ENCODE assay signal across 2 cellular contexts in the genomic region with DNA sequence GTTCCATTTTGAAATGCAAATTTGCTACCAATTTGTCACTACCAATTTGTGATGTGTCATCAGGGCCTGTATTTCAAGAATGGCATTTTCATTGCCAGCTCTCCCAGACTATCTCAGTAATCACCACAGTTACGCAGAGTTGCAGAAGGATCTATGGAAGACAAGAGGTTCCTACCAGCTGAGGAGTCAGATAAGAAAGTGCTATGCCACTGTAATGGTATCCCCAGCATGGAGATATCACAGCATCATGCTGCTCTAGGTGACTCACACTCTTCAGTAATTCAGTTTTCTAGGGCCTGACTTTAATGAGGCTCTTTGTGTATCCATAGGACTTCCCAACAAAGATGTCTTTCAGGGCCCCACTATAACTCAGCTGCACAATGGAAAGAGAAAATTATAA.
A peak's percentile ranks its signal among the peaks of the same experiment; 100 is the strongest.
TF ChIP-seq lines count a peak whose summit lies in the region.

No MANE protein-coding gene starts in this region.

TF ChIP-seq in HEK293, 187 proteins besides CTCF, POLR2A, EP300 and RAD21 (continued from another document and continues in another):
- TF ChIP-seq, protein P1, sequence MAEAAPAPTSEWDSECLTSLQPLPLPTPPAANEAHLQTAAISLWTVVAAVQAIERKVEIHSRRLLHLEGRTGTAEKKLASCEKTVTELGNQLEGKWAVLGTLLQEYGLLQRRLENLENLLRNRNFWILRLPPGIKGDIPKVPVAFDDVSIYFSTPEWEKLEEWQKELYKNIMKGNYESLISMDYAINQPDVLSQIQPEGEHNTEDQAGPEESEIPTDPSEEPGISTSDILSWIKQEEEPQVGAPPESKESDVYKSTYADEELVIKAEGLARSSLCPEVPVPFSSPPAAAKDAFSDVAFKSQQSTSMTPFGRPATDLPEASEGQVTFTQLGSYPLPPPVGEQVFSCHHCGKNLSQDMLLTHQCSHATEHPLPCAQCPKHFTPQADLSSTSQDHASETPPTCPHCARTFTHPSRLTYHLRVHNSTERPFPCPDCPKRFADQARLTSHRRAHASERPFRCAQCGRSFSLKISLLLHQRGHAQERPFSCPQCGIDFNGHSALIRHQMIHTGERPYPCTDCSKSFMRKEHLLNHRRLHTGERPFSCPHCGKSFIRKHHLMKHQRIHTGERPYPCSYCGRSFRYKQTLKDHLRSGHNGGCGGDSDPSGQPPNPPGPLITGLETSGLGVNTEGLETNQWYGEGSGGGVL (tag by site-specific recombination; IDR thresholded peaks at IDR 0.05) = peak; percentile 27; the same call in 1 of the 2 replicates
- TF ChIP-seq ZNF660 (tag by site-specific recombination; IDR thresholded peaks at IDR 0.05) (peak; percentile 78; the same call in 1 of the 2 replicates), ZNF529 (tag by site-specific recombination; IDR thresholded peaks at IDR 0.05; ENCODE audit: insufficient replicate concordance) (no peak), ZFP37 (tag by site-specific recombination; IDR thresholded peaks at IDR 0.05) (peak; percentile 62; the same call in 1 of the 2 replicates), ZNF488 (tag by site-specific recombination; IDR thresholded peaks at IDR 0.05) (no peak), ZNF629 (tag by site-specific recombination; IDR thresholded peaks at IDR 0.05) (peak; percentile 82), ZNF24 (tag by site-specific recombination; IDR thresholded peaks at IDR 0.05) (peak; percentile 47; the same call in 1 of the 2 replicates), ZBTB20 (tag by site-specific recombination; IDR thresholded peaks at IDR 0.05) (peak; percentile 60; the same call in 1 of the 2 replicates), FEZF1 (tag by site-specific recombination; IDR thresholded peaks at IDR 0.05) (0 out of 2 replicates have a peak, but pooled peaks have one; percentile 18), SCRT1 (tag by site-specific recombination; IDR thresholded peaks at IDR 0.05; ENCODE audit: borderline replicate concordance) (no peak), SALL2 (tag by site-specific recombination; IDR thresholded peaks at IDR 0.05; ENCODE audit: borderline replicate concordance) (no peak), ZNF311 (tag by site-specific recombination; IDR thresholded peaks at IDR 0.05; ENCODE audit: borderline replicate concordance) (no peak), ZIC2 (tag by site-specific recombination; IDR thresholded peaks at IDR 0.05) (peak; percentile 89), PRDM1 (tag by site-specific recombination; IDR thresholded peaks at IDR 0.05) (peak; percentile 26; the same call in 1 of the 2 replicates), SP7 (tag by site-specific recombination; IDR thresholded peaks at IDR 0.05) (peak; percentile 58; the same call in 1 of the 2 replicates), ZNF280C (tag by site-specific recombination; IDR thresholded peaks at IDR 0.05) (no peak), HIC1 (tag by site-specific recombination; IDR thresholded peaks at IDR 0.05) (no peak)
- TF ChIP-seq, protein P2, sequence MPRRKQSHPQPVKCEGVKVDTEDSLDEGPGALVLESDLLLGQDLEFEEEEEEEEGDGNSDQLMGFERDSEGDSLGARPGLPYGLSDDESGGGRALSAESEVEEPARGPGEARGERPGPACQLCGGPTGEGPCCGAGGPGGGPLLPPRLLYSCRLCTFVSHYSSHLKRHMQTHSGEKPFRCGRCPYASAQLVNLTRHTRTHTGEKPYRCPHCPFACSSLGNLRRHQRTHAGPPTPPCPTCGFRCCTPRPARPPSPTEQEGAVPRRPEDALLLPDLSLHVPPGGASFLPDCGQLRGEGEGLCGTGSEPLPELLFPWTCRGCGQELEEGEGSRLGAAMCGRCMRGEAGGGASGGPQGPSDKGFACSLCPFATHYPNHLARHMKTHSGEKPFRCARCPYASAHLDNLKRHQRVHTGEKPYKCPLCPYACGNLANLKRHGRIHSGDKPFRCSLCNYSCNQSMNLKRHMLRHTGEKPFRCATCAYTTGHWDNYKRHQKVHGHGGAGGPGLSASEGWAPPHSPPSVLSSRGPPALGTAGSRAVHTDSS (tag by site-specific recombination; IDR thresholded peaks at IDR 0.05) = no peak

TF ChIP-seq in K562, 482 proteins besides CTCF, POLR2A, EP300 and RAD21 (continued from another document and continues in another):
- TF ChIP-seq ZNF592 (IDR thresholded peaks at IDR 0.05) (no peak), CEBPG (CRISPR knock-in tag; IDR thresholded peaks at IDR 0.05) (peak; percentile 55; the same call in 1 of the 2 replicates), CEBPG (tag; conservative IDR thresholded peaks at IDR 0.05 in 1 of 2, IDR thresholded peaks at IDR 0.05 in 1 of 2) (0 out of 4 replicates have a peak, but pooled peaks of 1 of the 2 experiments have one; percentile 14), CTBP1 (IDR thresholded peaks at IDR 0.05; ENCODE audit: borderline replicate concordance) (0 out of 2 replicates have a peak, but pooled peaks have one; percentile 13), GABPA (tag; conservative IDR thresholded peaks at IDR 0.05; ENCODE audit: low read depth) (no peak), TEAD4 (IDR thresholded peaks at IDR 0.05; ENCODE audit: low read length) (peak; percentile 59), TEAD4 (CRISPR knock-in tag; IDR thresholded peaks at IDR 0.05; ENCODE audit: borderline replicate concordance) (no peak), ZNF318 (IDR thresholded peaks at IDR 0.05; ENCODE audit: borderline replicate concordance in 1 of 2, low read depth in 1 of 2) (0 out of 4 replicates have a peak, but pooled peaks of 1 of the 2 experiments have one; percentile 30), MEIS2 (IDR thresholded peaks at IDR 0.05; ENCODE audit: partially characterized antibody) (peak; percentile 79), DPF2 (IDR thresholded peaks at IDR 0.05) (peak; percentile 37; the same call in 1 of the 2 replicates), TAF9B (IDR thresholded peaks at IDR 0.05; ENCODE audit: partially characterized antibody) (no peak), SOX6 (IDR thresholded peaks at IDR 0.05) (0 out of 2 replicates have a peak, but pooled peaks have one; percentile 26), PBX2 (CRISPR knock-in tag; IDR thresholded peaks at IDR 0.05; ENCODE audit: low read depth) (no peak), PBX2 (tag; conservative IDR thresholded peaks at IDR 0.05; ENCODE audit: low read depth) (peak; percentile 68), CBFA2T3 (IDR thresholded peaks at IDR 0.05) (peak; percentile 77), C11orf30 (IDR thresholded peaks at IDR 0.05; ENCODE audit: low read depth) (0 out of 2 replicates have a peak, but pooled peaks have one; percentile 11), NCOR1 (IDR thresholded peaks at IDR 0.05) (0 out of 2 replicates have a peak, but pooled peaks have one; percentile 9), TEAD1 (CRISPR knock-in tag; IDR thresholded peaks at IDR 0.05) (peak in 1 of 2 experiments; percentile 76; a peak in 1 of 4 replicates), POLR3G (IDR thresholded peaks at IDR 0.05; ENCODE audit: extremely low read depth, insufficient read length, insufficient replicate concordance) (no peak), NFE2 (IDR thresholded peaks at IDR 0.05; ENCODE audit: low read depth) (peak; percentile 31; the same call in 1 of the 2 replicates), PCBP1 (IDR thresholded peaks at IDR 0.05; ENCODE audit: low read depth, low read length, poor library complexity, severe bottlenecking) (no peak), JUND (IDR thresholded peaks at IDR 0.05; ENCODE audit: borderline replicate concordance, low read depth, low read length) (peak; percentile 17; the same call in 1 of the 2 replicates), JUND (tag; IDR thresholded peaks at IDR 0.05; ENCODE audit: borderline replicate concordance, low read depth, low read length) (no peak), CBFA2T2 (conservative IDR thresholded peaks at IDR 0.05) (peak; percentile 58), MAFG (tag; conservative IDR thresholded peaks at IDR 0.05) (peak; percentile 85)
